Comparison of ENCODE assay signal across 26 cellular contexts in the genomic region with DNA sequence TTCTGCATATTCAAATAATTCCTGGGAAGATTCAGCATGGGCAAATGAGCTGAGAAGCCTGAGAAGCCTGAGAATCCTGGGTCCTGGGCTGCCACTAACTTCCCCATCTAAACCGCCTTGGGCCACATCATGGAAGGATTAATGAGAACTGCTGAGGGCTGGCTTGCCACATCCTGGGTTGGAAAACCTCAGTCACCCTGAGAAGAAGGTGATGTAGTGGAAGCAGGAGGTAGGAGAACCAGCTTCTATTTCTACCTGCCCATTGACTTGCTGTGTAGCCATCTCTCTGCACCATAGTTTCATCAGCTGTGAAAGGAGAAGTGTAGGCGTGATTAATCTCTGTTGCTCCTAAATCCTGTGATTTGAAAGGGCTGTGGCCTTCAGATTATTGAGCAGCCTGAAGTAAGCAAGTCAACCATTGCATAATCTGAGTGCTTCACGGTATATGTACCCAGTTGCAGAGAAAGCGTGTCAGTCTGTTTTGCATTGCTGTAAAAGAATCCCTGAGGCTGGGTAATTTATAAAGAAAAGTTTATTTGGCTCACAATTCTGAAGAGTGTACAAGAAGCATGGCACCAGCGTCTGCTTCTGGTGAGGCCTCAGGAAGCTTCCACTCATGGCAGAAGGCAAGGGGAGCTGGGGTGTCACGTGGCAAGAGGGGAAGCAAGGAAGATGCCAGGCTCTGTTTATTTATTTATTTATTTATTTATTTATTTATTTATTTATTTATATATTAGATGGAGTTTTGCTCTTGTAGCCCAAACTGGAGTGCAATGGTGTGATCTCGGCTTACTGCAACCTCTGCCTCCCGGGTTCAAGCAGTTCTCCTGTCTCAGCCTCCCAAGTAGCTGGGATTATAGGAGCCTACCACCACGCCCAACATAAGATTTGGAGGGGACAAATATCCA.
DNase-seq lines count a peak whose midpoint lies in the region; ATAC-seq and FAIRE-seq lines count a peak whose summit lies in the region.
"Had no signal": no experiment of that assay in that cellular context is flagged by ENCODE, and none has a peak within 500 bp of the region (broad histone marks: within the 10 kb centered on the region; RNA-seq: fewer than 3 reads in every experiment).

No MANE protein-coding gene starts in this region.

- peaks cover 2% of the 10 kb centered on the region for H3K27me3 Mint-ChIP-seq in activated CD4-positive, alpha-beta T cell treated with anti-CD3 and anti-CD28 coated beads for 36 hours
- peaks cover 4% of the 10 kb centered on the region for H3K27me3 Mint-ChIP-seq in activated CD4-positive, alpha-beta T cell treated with anti-CD3 and anti-CD28 coated beads, Interleukin-2, amount 10 ng/mL, durations not matched to agents 7 days and 5 days
- H3K27me3 Mint-ChIP-seq in activated naive CD8-positive, alpha-beta T cell treated with anti-CD3 and anti-CD28 coated beads for 36 hours = peaks cover 3% of the 10 kb centered on the region
- H3K27me3 Mint-ChIP-seq in stimulated activated naive CD8-positive, alpha-beta T cell treated with anti-CD3 and anti-CD28 coated beads, Interleukin-15, amount 100 ng/mL, for 72 hours = no peaks in the 10 kb centered on the region

- POLR2A ChIA-PET in activated CD4-positive, alpha-beta T cell treated with anti-CD3 and anti-CD28 coated beads for 36 hours (lab: Charles Lee) = no interaction called here
- POLR2A ChIA-PET in activated CD4-positive, alpha-beta T cell treated with anti-CD3 and anti-CD28 coated beads, Interleukin-2, amount 10 ng/mL, durations not matched to agents 7 days and 5 days (lab: Charles Lee) = no interaction called here

- peak; percentile 16 for DNase-seq in activated CD4-positive, alpha-beta T cell treated with anti-CD3 and anti-CD28 coated beads for 36 hours
- DNase-seq in activated CD4-positive, alpha-beta T cell treated with anti-CD3 and anti-CD28 coated beads, Interleukin-2, amount 10 ng/mL, durations not matched to agents 7 days and 5 days = no peak
- DNase-seq in NOMO-1 treated with DMSO at 0.1 percent for 48 hours (lab: John Stamatoyannopoulos, UW; ENCODE audit: unreplicated experiment) = peak; percentile 82
- peak; percentile 4 for DNase-seq in activated naive CD8-positive, alpha-beta T cell treated with anti-CD3 and anti-CD28 coated beads for 36 hours
- peak in 1 of 2 donors; percentile 9 for DNase-seq in stimulated activated naive CD8-positive, alpha-beta T cell treated with anti-CD3 and anti-CD28 coated beads, Interleukin-15, amount 100 ng/mL, for 72 hours
- no peak for DNase-seq in frontal cortex (ENCODE audit: low spot score in 2 of 2)
- no peak for DNase-seq in ACHN
- DNase-seq: activated B cell treated with CpG ODN at 0.5 μM for 24 hours; activated CD4-positive, alpha-beta T cell treated with anti-CD3 and anti-CD28 coated beads, Interleukin-2, amount 50 U/mL, for 4 hours; activated effector memory CD4-positive, alpha-beta T cell treated with anti-CD3 and anti-CD28 coated beads, Interleukin-2, amount 50 U/mL, for 16 hours; activated naive CD8-positive, alpha-beta T cell treated with anti-CD3 and anti-CD28 coated beads, Interleukin-2, amount 10 ng/mL, durations not matched to agents 7 days and 5 days; activated T-cell treated with anti-CD3 and anti-CD28 coated beads for 4 hours; CD8-positive, alpha-beta memory T cell; left ventricle myocardium superior; NCI-H1417; NCI-H2081; NCI-H2227 treated with DMSO at 0.1 percent for 48 hours; NCI-H69; stimulated activated naive CD4-positive, alpha-beta T cell; testis had no signal

- no peaks in the 10 kb centered on the region for H3K4me1 Mint-ChIP-seq in activated CD4-positive, alpha-beta T cell treated with anti-CD3 and anti-CD28 coated beads for 36 hours
- peaks cover 8% of the 10 kb centered on the region for H3K4me1 Mint-ChIP-seq in activated CD4-positive, alpha-beta T cell treated with anti-CD3 and anti-CD28 coated beads, Interleukin-2, amount 10 ng/mL, durations not matched to agents 7 days and 5 days
- H3K4me1 Mint-ChIP-seq in activated naive CD8-positive, alpha-beta T cell treated with anti-CD3 and anti-CD28 coated beads for 36 hours = peaks cover 9% of the 10 kb centered on the region
- peaks cover 7% of the 10 kb centered on the region for H3K4me1 Mint-ChIP-seq in stimulated activated naive CD8-positive, alpha-beta T cell treated with anti-CD3 and anti-CD28 coated beads, Interleukin-15, amount 100 ng/mL, for 72 hours
- H3K4me1 Mint-ChIP-seq: activated B cell treated with CpG ODN at 0.5 μM for 24 hours; CD8-positive, alpha-beta memory T cell had no signal

- ATAC-seq in activated CD4-positive, alpha-beta T cell treated with anti-CD3 and anti-CD28 coated beads for 36 hours = no peak
- peak; percentile 52 for ATAC-seq in stimulated activated naive CD8-positive, alpha-beta T cell treated with anti-CD3 and anti-CD28 coated beads, Interleukin-15, amount 100 ng/mL, for 72 hours
- ATAC-seq in GM18498 (IDR thresholded peaks at IDR 0.05; ENCODE audit: unreplicated experiment) = no peak
- ATAC-seq: GM23338, left ventricle myocardium superior, SK-N-SH treated with all-trans-retinoic acid at 6 μM for 48 hours had no signal

- H3K4me3 Mint-ChIP-seq in activated CD4-positive, alpha-beta T cell treated with anti-CD3 and anti-CD28 coated beads for 36 hours = no peak overlapping the region
- H3K4me3 Mint-ChIP-seq in activated CD4-positive, alpha-beta T cell treated with anti-CD3 and anti-CD28 coated beads, Interleukin-2, amount 10 ng/mL, durations not matched to agents 7 days and 5 days = no peak overlapping the region
- H3K4me3 Mint-ChIP-seq in activated naive CD8-positive, alpha-beta T cell treated with anti-CD3 and anti-CD28 coated beads for 36 hours = no peak overlapping the region
- H3K4me3 Mint-ChIP-seq in stimulated activated naive CD8-positive, alpha-beta T cell treated with anti-CD3 and anti-CD28 coated beads, Interleukin-15, amount 100 ng/mL, for 72 hours = no peak overlapping the region
- H3K4me3 Mint-ChIP-seq: activated B cell treated with CpG ODN at 0.5 μM for 24 hours; activated naive CD8-positive, alpha-beta T cell treated with anti-CD3 and anti-CD28 coated beads, Interleukin-2, amount 10 ng/mL, durations not matched to agents 7 days and 5 days; CD8-positive, alpha-beta memory T cell; GM23338 had no signal

- FAIRE-seq in frontal cortex (lab: Jason Lieb, UNC) = no peak
- FAIRE-seq: GM12892, keratinocyte, urothelium cell line had no signal

- H3K27ac Mint-ChIP-seq in activated CD4-positive, alpha-beta T cell treated with anti-CD3 and anti-CD28 coated beads for 36 hours = no peak overlapping the region
- no peak overlapping the region for H3K27ac Mint-ChIP-seq in activated CD4-positive, alpha-beta T cell treated with anti-CD3 and anti-CD28 coated beads, Interleukin-2, amount 10 ng/mL, durations not matched to agents 7 days and 5 days
- H3K27ac Mint-ChIP-seq in activated naive CD8-positive, alpha-beta T cell treated with anti-CD3 and anti-CD28 coated beads for 36 hours = no peak overlapping the region
- no peak overlapping the region for H3K27ac Mint-ChIP-seq in stimulated activated naive CD8-positive, alpha-beta T cell treated with anti-CD3 and anti-CD28 coated beads, Interleukin-15, amount 100 ng/mL, for 72 hours
- H3K27ac Mint-ChIP-seq: activated B cell treated with CpG ODN at 0.5 μM for 24 hours; activated naive CD8-positive, alpha-beta T cell treated with anti-CD3 and anti-CD28 coated beads, Interleukin-2, amount 10 ng/mL, durations not matched to agents 7 days and 5 days; CD8-positive, alpha-beta memory T cell had no signal

- CTCF ChIA-PET in activated CD4-positive, alpha-beta T cell treated with anti-CD3 and anti-CD28 coated beads for 36 hours (lab: Charles Lee) = interaction anchor here (0.6 kb wide), 1 partner anchor 13 kb away, joined by 3 read pairs; no protein-coding TSS in a partner anchor
- CTCF ChIA-PET in activated CD4-positive, alpha-beta T cell treated with anti-CD3 and anti-CD28 coated beads, Interleukin-2, amount 10 ng/mL, durations not matched to agents 7 days and 5 days (lab: Charles Lee) = no interaction called here

- no peaks in the 10 kb centered on the region for H3K9me3 Mint-ChIP-seq in activated CD4-positive, alpha-beta T cell treated with anti-CD3 and anti-CD28 coated beads for 36 hours (ENCODE audit: low read depth)
- H3K9me3 Mint-ChIP-seq in activated CD4-positive, alpha-beta T cell treated with anti-CD3 and anti-CD28 coated beads, Interleukin-2, amount 10 ng/mL, durations not matched to agents 7 days and 5 days = no peaks in the 10 kb centered on the region
- no peaks in the 10 kb centered on the region for H3K9me3 Mint-ChIP-seq in activated naive CD8-positive, alpha-beta T cell treated with anti-CD3 and anti-CD28 coated beads for 36 hours
- H3K9me3 Mint-ChIP-seq in stimulated activated naive CD8-positive, alpha-beta T cell treated with anti-CD3 and anti-CD28 coated beads, Interleukin-15, amount 100 ng/mL, for 72 hours = peaks cover 0 to 4% of the 10 kb centered on the region in 2 donors
- H3K9me3 Mint-ChIP-seq: activated B cell treated with CpG ODN at 0.5 μM for 24 hours; activated naive CD8-positive, alpha-beta T cell treated with anti-CD3 and anti-CD28 coated beads, Interleukin-2, amount 10 ng/mL, durations not matched to agents 7 days and 5 days; CD8-positive, alpha-beta memory T cell; GM23338 had no signal

- intact Hi-C loops in activated CD4-positive, alpha-beta T cell treated with anti-CD3 and anti-CD28 coated beads for 36 hours (cut with DNase I, micrococcal nuclease) = no loop called here

- in situ Hi-C loops in ACHN (cut with HindIII; ENCODE audit: low pct_ligation_motif_present, low pct_unique_long_range_greater_than_20kb, low sequenced_read_pairs) = no loop called here

- no peaks in the 10 kb centered on the region for H3K36me3 Mint-ChIP-seq in activated CD4-positive, alpha-beta T cell treated with anti-CD3 and anti-CD28 coated beads for 36 hours (ENCODE audit: low read depth)
- H3K36me3 Mint-ChIP-seq in activated CD4-positive, alpha-beta T cell treated with anti-CD3 and anti-CD28 coated beads, Interleukin-2, amount 10 ng/mL, durations not matched to agents 7 days and 5 days (ENCODE audit: low read depth) = no peaks in the 10 kb centered on the region
- no peaks in the 10 kb centered on the region for H3K36me3 Mint-ChIP-seq in activated naive CD8-positive, alpha-beta T cell treated with anti-CD3 and anti-CD28 coated beads for 36 hours
- H3K36me3 Mint-ChIP-seq: activated naive CD8-positive, alpha-beta T cell treated with anti-CD3 and anti-CD28 coated beads, Interleukin-2, amount 10 ng/mL, durations not matched to agents 7 days and 5 days; CD8-positive, alpha-beta memory T cell had no signal

Comparison
In these comparisons a context has a peak if more than half of its experiments do, and no peak if none do; other contexts are left out.
1. DNase-seq: peak in activated CD4-positive, alpha-beta T cell treated with anti-CD3 and anti-CD28 coated beads for 36 hours (single experiment), NOMO-1 treated with DMSO at 0.1 percent for 48 hours (single experiment) and activated naive CD8-positive, alpha-beta T cell treated with anti-CD3 and anti-CD28 coated beads for 36 hours (single experiment); none in activated CD4-positive, alpha-beta T cell treated with anti-CD3 and anti-CD28 coated beads, Interleukin-2, amount 10 ng/mL, durations not matched to agents 7 days and 5 days (single experiment), frontal cortex (0 of 2) and ACHN (single experiment).